In the genomic region with DNA sequence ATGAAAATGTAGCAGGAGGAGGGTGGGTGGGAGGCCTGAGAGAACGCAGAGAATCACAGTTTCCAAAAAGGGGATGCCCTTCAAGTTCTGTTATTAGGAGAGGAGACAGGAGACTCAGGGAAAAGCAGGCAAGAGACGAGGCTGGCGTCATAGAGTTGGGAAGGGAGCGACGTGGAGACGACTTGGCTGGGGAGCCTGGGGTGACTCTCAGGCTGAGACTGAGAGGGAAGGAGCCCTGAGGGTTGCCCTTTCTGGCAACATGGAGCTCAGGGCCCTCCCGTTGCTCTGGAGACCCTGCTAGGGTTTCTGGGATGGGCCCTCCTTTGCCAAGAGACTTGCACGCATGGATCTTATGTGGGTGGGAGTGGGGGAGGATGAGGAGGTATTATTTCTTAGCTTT, we compare ENCODE assay signal across 37 cellular contexts.
"Had no signal": no experiment of that assay in that cellular context is flagged by ENCODE, and none has a peak within 500 bp of the region (broad histone marks: within the 10 kb centered on the region; RNA-seq: fewer than 3 reads in every experiment).

No MANE protein-coding gene starts in this region.

- H3K4me3 Mint-ChIP-seq: activated naive CD4-positive, alpha-beta T cell treated with anti-CD3 and anti-CD28 coated beads for 36 hours; activated naive CD4-positive, alpha-beta T cell treated with anti-CD3 and anti-CD28 coated beads, Interleukin-2, amount 10 ng/mL, durations not matched to agents 7 days and 5 days; activated naive CD4-positive, alpha-beta T cell treated with anti-CD3 and anti-CD28 coated beads, Interleukin-2, amount 50 U/mL, for 24 hours; activated naive CD8-positive, alpha-beta T cell; activated naive CD8-positive, alpha-beta T cell treated with anti-CD3 and anti-CD28 coated beads for 36 hours; activated naive CD8-positive, alpha-beta T cell treated with anti-CD3 and anti-CD28 coated beads, Interleukin-2, amount 10 ng/mL, durations not matched to agents 7 days and 5 days; activated naive CD8-positive, alpha-beta T cell treated with anti-CD3 and anti-CD28 coated beads, Interleukin-2, amount 50 U/mL, for 24 hours; activated T-cell treated with anti-CD3 and anti-CD28 coated beads, Interleukin-2, amount 50 U/mL, for 24 hours; activated T-cell treated with anti-CD3 and anti-CD28 coated beads, Interleukin-2, amount 50 U/mL, for 4 hours; activated T-cell treated with anti-CD3 and anti-CD28 coated beads, Interleukin-2, amount 50 U/mL, for 72 hours; activated T-helper 1 cell treated with anti-CD3 and anti-CD28 coated beads, Interleukin-12 subunit alpha, Interleukin-12 subunit beta, Interleukin-2, Interleukin-4 antibody, amounts not matched to agents 30 ng/mL and 10 ng/mL and 1 ng/mL, durations not matched to agents 14 hours and 24 hours and 36 hours; activated T-helper 17 cell treated with anti-CD3 and anti-CD28 coated beads, Interleukin-2, amount 50 U/mL, for 72 hours; brain; central memory CD8-positive, alpha-beta T cell had no signal

- H3K36me3 Mint-ChIP-seq: activated naive CD4-positive, alpha-beta T cell treated with anti-CD3 and anti-CD28 coated beads, Interleukin-2, amount 10 ng/mL, durations not matched to agents 7 days and 5 days; activated naive CD4-positive, alpha-beta T cell treated with anti-CD3 and anti-CD28 coated beads, Interleukin-2, amount 50 U/mL, for 24 hours; activated naive CD4-positive, alpha-beta T cell treated with anti-CD3 and anti-CD28 coated beads, Interleukin-2, amount 50 U/mL, for 72 hours; activated naive CD8-positive, alpha-beta T cell; activated naive CD8-positive, alpha-beta T cell treated with anti-CD3 and anti-CD28 coated beads for 36 hours; activated naive CD8-positive, alpha-beta T cell treated with anti-CD3 and anti-CD28 coated beads, Interleukin-2, amount 10 ng/mL, durations not matched to agents 7 days and 5 days had no signal

- H3K27ac Mint-ChIP-seq: activated naive CD4-positive, alpha-beta T cell treated with anti-CD3 and anti-CD28 coated beads for 36 hours; activated naive CD4-positive, alpha-beta T cell treated with anti-CD3 and anti-CD28 coated beads, Interleukin-2, amount 10 ng/mL, durations not matched to agents 7 days and 5 days; activated naive CD4-positive, alpha-beta T cell treated with anti-CD3 and anti-CD28 coated beads, Interleukin-2, amount 50 U/mL, for 24 hours; activated naive CD4-positive, alpha-beta T cell treated with anti-CD3 and anti-CD28 coated beads, Interleukin-2, amount 50 U/mL, for 72 hours; activated naive CD8-positive, alpha-beta T cell; activated naive CD8-positive, alpha-beta T cell treated with anti-CD3 and anti-CD28 coated beads for 36 hours; activated naive CD8-positive, alpha-beta T cell treated with anti-CD3 and anti-CD28 coated beads, Interleukin-2, amount 10 ng/mL, durations not matched to agents 7 days and 5 days; activated naive CD8-positive, alpha-beta T cell treated with anti-CD3 and anti-CD28 coated beads, Interleukin-2, amount 50 U/mL, for 24 hours; activated T-cell treated with anti-CD3 and anti-CD28 coated beads, Interleukin-2, amount 50 U/mL, for 24 hours; activated T-cell treated with anti-CD3 and anti-CD28 coated beads, Interleukin-2, amount 50 U/mL, for 72 hours; activated T-helper 1 cell treated with anti-CD3 and anti-CD28 coated beads, Interleukin-12 subunit alpha, Interleukin-12 subunit beta, Interleukin-2, Interleukin-4 antibody, amounts not matched to agents 30 ng/mL and 10 ng/mL and 1 ng/mL, durations not matched to agents 14 hours and 24 hours and 36 hours; activated T-helper 17 cell treated with anti-CD3 and anti-CD28 coated beads, Interleukin-2, amount 50 U/mL, for 72 hours; activated T-helper 2 cell treated with anti-CD3 and anti-CD28 coated beads, Interferon-gamma antibody, Interleukin-2, Interleukin-4, amounts not matched to agents 10 μg/mL and 5 μg/mL and 100 μg/mL, durations not matched to agents 14 hours and 24 hours and 36 hours had no signal

- H3K9me3 ChIP-seq: adrenal gland, ascending aorta, body of pancreas, breast epithelium had no signal

- H3K27ac ChIP-seq: adrenal gland, ascending aorta, body of pancreas, brain microvascular endothelial cell, breast epithelium, cardiac muscle cell had no signal

- H3K27me3 ChIP-seq: adrenal gland, ascending aorta, body of pancreas, brain microvascular endothelial cell, cardiac muscle cell had no signal

- H3K9me3 Mint-ChIP-seq: activated naive CD4-positive, alpha-beta T cell treated with anti-CD3 and anti-CD28 coated beads for 36 hours; activated naive CD4-positive, alpha-beta T cell treated with anti-CD3 and anti-CD28 coated beads, Interleukin-2, amount 50 U/mL, for 24 hours; activated naive CD8-positive, alpha-beta T cell treated with anti-CD3 and anti-CD28 coated beads for 36 hours; activated naive CD8-positive, alpha-beta T cell treated with anti-CD3 and anti-CD28 coated beads, Interleukin-2, amount 10 ng/mL, durations not matched to agents 7 days and 5 days; activated naive CD8-positive, alpha-beta T cell treated with anti-CD3 and anti-CD28 coated beads, Interleukin-2, amount 50 U/mL, for 24 hours; activated T-cell treated with anti-CD3 and anti-CD28 coated beads, Interleukin-2, amount 50 U/mL, for 24 hours; activated T-cell treated with anti-CD3 and anti-CD28 coated beads, Interleukin-2, amount 50 U/mL, for 4 hours; activated T-cell treated with anti-CD3 and anti-CD28 coated beads, Interleukin-2, amount 50 U/mL, for 72 hours had no signal

- ATAC-seq: activated naive CD4-positive, alpha-beta T cell treated with anti-CD3 and anti-CD28 coated beads, Interleukin-2, amount 50 U/mL, for 72 hours; activated naive CD8-positive, alpha-beta T cell treated with anti-CD3 and anti-CD28 coated beads, Interleukin-2, amount 50 U/mL, for 24 hours; activated T-cell treated with anti-CD3 and anti-CD28 coated beads, Interleukin-2, amount 50 U/mL, for 4 hours; activated T-cell treated with anti-CD3 and anti-CD28 coated beads, Interleukin-2, amount 50 U/mL, for 72 hours; activated T-helper 17 cell treated with anti-CD3 and anti-CD28 coated beads, Interleukin-2, amount 50 U/mL, for 72 hours; body of pancreas had no signal

- H3K4me1 ChIP-seq: adrenal gland, ascending aorta, body of pancreas, breast epithelium had no signal

- H3K4me1 Mint-ChIP-seq: activated naive CD4-positive, alpha-beta T cell treated with anti-CD3 and anti-CD28 coated beads, Interleukin-2, amount 10 ng/mL, durations not matched to agents 7 days and 5 days; activated naive CD4-positive, alpha-beta T cell treated with anti-CD3 and anti-CD28 coated beads, Interleukin-2, amount 50 U/mL, for 24 hours; activated naive CD8-positive, alpha-beta T cell treated with anti-CD3 and anti-CD28 coated beads for 36 hours; activated naive CD8-positive, alpha-beta T cell treated with anti-CD3 and anti-CD28 coated beads, Interleukin-2, amount 10 ng/mL, durations not matched to agents 7 days and 5 days; activated naive CD8-positive, alpha-beta T cell treated with anti-CD3 and anti-CD28 coated beads, Interleukin-2, amount 50 U/mL, for 24 hours; activated T-helper 17 cell treated with anti-CD3 and anti-CD28 coated beads, Interleukin-2, amount 50 U/mL, for 72 hours; central memory CD8-positive, alpha-beta T cell had no signal

- H3K4me3 ChIP-seq: adrenal gland, ascending aorta, body of pancreas, breast epithelium, cardiac muscle cell had no signal

- H3K36me3 ChIP-seq: adrenal gland, ascending aorta, brain microvascular endothelial cell, breast epithelium, cardiac muscle cell had no signal

- H3K27me3 Mint-ChIP-seq: activated naive CD4-positive, alpha-beta T cell treated with anti-CD3 and anti-CD28 coated beads, Interleukin-2, amount 10 ng/mL, durations not matched to agents 7 days and 5 days; activated naive CD4-positive, alpha-beta T cell treated with anti-CD3 and anti-CD28 coated beads, Interleukin-2, amount 50 U/mL, for 24 hours; activated naive CD8-positive, alpha-beta T cell; activated naive CD8-positive, alpha-beta T cell treated with anti-CD3 and anti-CD28 coated beads for 36 hours; activated naive CD8-positive, alpha-beta T cell treated with anti-CD3 and anti-CD28 coated beads, Interleukin-2, amount 10 ng/mL, durations not matched to agents 7 days and 5 days; activated naive CD8-positive, alpha-beta T cell treated with anti-CD3 and anti-CD28 coated beads, Interleukin-2, amount 50 U/mL, for 24 hours; brain had no signal

- DNase-seq: activated gamma-delta T cell; activated gamma-delta T cell treated with Interleukin-2 at 50 U/mL for 16 hours; activated naive CD4-positive, alpha-beta T cell; activated naive CD4-positive, alpha-beta T cell treated with anti-CD3 and anti-CD28 coated beads for 36 hours; activated naive CD4-positive, alpha-beta T cell treated with anti-CD3 and anti-CD28 coated beads, Interleukin-2, amount 10 ng/mL, durations not matched to agents 7 days and 5 days; activated naive CD4-positive, alpha-beta T cell treated with anti-CD3 and anti-CD28 coated beads, Interleukin-2, amount 50 U/mL, for 16 hours; activated naive CD4-positive, alpha-beta T cell treated with Interleukin-2 at 50 U/mL for 16 hours; activated naive CD8-positive, alpha-beta T cell treated with anti-CD3 and anti-CD28 coated beads for 36 hours; activated naive CD8-positive, alpha-beta T cell treated with anti-CD3 and anti-CD28 coated beads, Interleukin-2, amount 10 ng/mL, durations not matched to agents 7 days and 5 days; activated naive CD8-positive, alpha-beta T cell treated with anti-CD3 and anti-CD28 coated beads, Interleukin-2, amount 50 U/mL, for 24 hours; activated T-cell treated with anti-CD3 and anti-CD28 coated beads, Interleukin-2, amount 50 U/mL, for 1 hour; activated T-cell treated with anti-CD3 and anti-CD28 coated beads, Interleukin-2, amount 50 U/mL, for 24 hours; activated T-cell treated with anti-CD3 and anti-CD28 coated beads, Interleukin-2, amount 50 U/mL, for 4 hours; activated T-cell treated with anti-CD3 and anti-CD28 coated beads, Interleukin-2, amount 50 U/mL, for 48 hours; activated T-cell treated with anti-CD3 and anti-CD28 coated beads, Interleukin-2, amount 50 U/mL, for 72 hours; adrenal gland; amniotic stem cell; amygdala; anterior cingulate cortex; aorta; body of pancreas; brain microvascular endothelial cell; central memory CD4-positive, alpha-beta T cell; cerebellar nuclear complex had no signal

- FAIRE-seq: astrocyte, bronchial epithelial cell had no signal
